Comparison of ENCODE assay signal across 13 cellular contexts in the genomic region with DNA sequence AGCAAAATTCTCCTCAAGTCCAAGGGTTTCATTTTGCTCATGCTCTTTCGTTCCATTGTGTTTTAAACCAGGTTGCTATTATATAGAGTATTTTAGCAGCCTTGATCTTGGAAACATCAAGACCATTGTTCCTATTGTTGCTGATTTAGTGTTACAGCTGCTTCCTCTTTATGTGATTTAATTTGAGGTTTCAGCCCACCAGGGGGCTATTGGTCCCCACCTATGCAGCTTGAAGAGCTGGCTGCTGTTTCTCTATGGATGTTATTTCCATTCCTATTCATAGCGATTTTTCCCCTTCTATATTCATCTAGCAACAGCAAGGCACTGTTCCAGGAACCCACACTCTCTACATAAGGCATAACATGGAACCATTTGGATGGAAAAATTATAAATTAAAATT.
DNase-seq lines count a peak whose midpoint lies in the region; TF ChIP-seq lines count a peak whose summit lies in the region.
"Had no signal": no experiment of that assay in that cellular context is flagged by ENCODE, and none has a peak within 500 bp of the region (broad histone marks: within the 10 kb centered on the region; RNA-seq: fewer than 3 reads in every experiment).

No MANE protein-coding gene starts in this region.

- H3K27ac ChIP-seq in neural progenitor cell, result no peak overlapping the region
- no peak overlapping the region for H3K27ac ChIP-seq in CD8-positive, alpha-beta memory T cell (ENCODE audit: low read depth, low read length)
- H3K27ac ChIP-seq: parathyroid adenoma, SJSA1 had no signal

- H2AFZ ChIP-seq in neural progenitor cell (replicated peaks), result no peak overlapping the region
- H2AFZ ChIP-seq: parathyroid adenoma had no signal

- H3K9me3 ChIP-seq in neural progenitor cell (ENCODE audit: low read depth), result no peaks in the 10 kb centered on the region
- no peaks in the 10 kb centered on the region for H3K9me3 ChIP-seq in CD8-positive, alpha-beta memory T cell (ENCODE audit: low read length)
- H3K9me3 ChIP-seq: SJSA1 had no signal

- H3K4me1 Mint-ChIP-seq in chondrocyte (ENCODE audit: low read depth) (peaks cover 9% of the 10 kb centered on the region), neural progenitor cell (peaks cover 42% of the 10 kb centered on the region)
- no peaks in the 10 kb centered on the region for H3K4me1 Mint-ChIP-seq in CD8-positive, alpha-beta memory T cell

- H4K20me1 ChIP-seq in neural progenitor cell (ENCODE audit: low read depth), result no peaks in the 10 kb centered on the region

- H3K79me2 ChIP-seq in neural progenitor cell (ENCODE audit: low read depth), result no peaks in the 10 kb centered on the region
- H3K79me2 ChIP-seq: parathyroid adenoma had no signal

- H3K9ac ChIP-seq in neural progenitor cell, result no peak overlapping the region
- H3K9ac ChIP-seq: parathyroid adenoma had no signal

- CTCF ChIA-PET in CD8-positive, alpha-beta memory T cell (lab: Charles Lee), result no interaction called here

- no peak overlapping the region for H3K27ac Mint-ChIP-seq in chondrocyte (ENCODE audit: unreplicated experiment)
- H3K27ac Mint-ChIP-seq in neural progenitor cell, result peak overlapping the region; percentile 44
- peak overlapping the region in 1 of 8 donors; percentile 41 for H3K27ac Mint-ChIP-seq in CD8-positive, alpha-beta memory T cell

- DNase-seq in NCI-H187 treated with DMSO at 0.1 percent for 48 hours (lab: John Stamatoyannopoulos, UW), result peak; percentile 30
- no peak for DNase-seq in NCI-H187 (lab: John Stamatoyannopoulos, UW)
- DNase-seq in NCI-H146 (lab: John Stamatoyannopoulos, UW), result peak; percentile 97
- DNase-seq in chondrocyte (ENCODE audit: low spot score), result no peak
- DNase-seq in neural progenitor cell (ENCODE audit: low spot score), result peak; percentile 26
- DNase-seq in HT-29 (ENCODE audit: low spot score), result no peak
- no peak for DNase-seq in CD8-positive, alpha-beta memory T cell
- DNase-seq in activated CD8-positive, alpha-beta memory T cell treated with anti-CD3 and anti-CD28 coated beads, Interleukin-2, amount 50 U/mL, for 48 hours, result no peak
- DNase-seq: activated CD4-positive, alpha-beta T cell treated with anti-CD3 and anti-CD28 coated beads for 4 hours; stimulated activated CD4-positive, alpha-beta T cell treated with anti-CD3 and anti-CD28 coated beads, Interleukin-2, amount 100 ng/mL, for 48 hours had no signal

- H3K36me3 Mint-ChIP-seq in chondrocyte (ENCODE audit: low read depth) (peaks cover 4% of the 10 kb centered on the region), neural progenitor cell (peaks cover 4% of the 10 kb centered on the region)
- peaks cover 25 to 28% (median 26%) of the 10 kb centered on the region in 3 donors for H3K36me3 Mint-ChIP-seq in CD8-positive, alpha-beta memory T cell

- no peaks in the 10 kb centered on the region for H3F3A ChIP-seq in neural progenitor cell (ENCODE audit: low read depth)

- H3K27me3 ChIP-seq in neural progenitor cell, result no peaks in the 10 kb centered on the region
- H3K27me3 ChIP-seq in CD8-positive, alpha-beta memory T cell (ENCODE audit: insufficient read depth, low read length, poor library complexity, severe bottlenecking), result no peaks in the 10 kb centered on the region
- H3K27me3 ChIP-seq: SJSA1 had no signal

- H3K4me2 ChIP-seq in neural progenitor cell, result no peak overlapping the region

- no peak overlapping the region for H3K4me3 ChIP-seq in neural progenitor cell
- H3K4me3 ChIP-seq in CD8-positive, alpha-beta memory T cell (ENCODE audit: low read length), result no peak overlapping the region
- H3K4me3 ChIP-seq: SJSA1 had no signal

- TF ChIP-seq CTCF in chondrocyte (IDR thresholded peaks at IDR 0.05) (peak; percentile 40), neural progenitor cell (IDR thresholded peaks at IDR 0.05) (peak; percentile 21)

- H3K27me3 Mint-ChIP-seq in chondrocyte (ENCODE audit: low read depth) (no peaks in the 10 kb centered on the region), neural progenitor cell (ENCODE audit: insufficient read depth, low read depth) (peaks cover 4% of the 10 kb centered on the region)
- no peaks in the 10 kb centered on the region for H3K27me3 Mint-ChIP-seq in CD8-positive, alpha-beta memory T cell
- H3K27me3 Mint-ChIP-seq: central memory CD8-positive, alpha-beta T cell had no signal

- H3K9me3 Mint-ChIP-seq in chondrocyte (ENCODE audit: low read depth) (no peaks in the 10 kb centered on the region), neural progenitor cell (peaks cover 3% of the 10 kb centered on the region)
- no peaks in the 10 kb centered on the region for H3K9me3 Mint-ChIP-seq in CD8-positive, alpha-beta memory T cell
- H3K9me3 Mint-ChIP-seq: central memory CD8-positive, alpha-beta T cell had no signal

- H3K4me1 ChIP-seq in neural progenitor cell, result peaks cover 32% of the 10 kb centered on the region
- H3K4me1 ChIP-seq in CD8-positive, alpha-beta memory T cell (ENCODE audit: insufficient read depth, low read length), result no peaks in the 10 kb centered on the region
- H3K4me1 ChIP-seq: parathyroid adenoma had no signal

- H3K4me3 Mint-ChIP-seq in chondrocyte (ENCODE audit: unreplicated experiment) (no peak overlapping the region), neural progenitor cell (peak overlapping the region; percentile 59)
- H3K4me3 Mint-ChIP-seq in CD8-positive, alpha-beta memory T cell, result no peak overlapping the region
- H3K4me3 Mint-ChIP-seq: central memory CD8-positive, alpha-beta T cell had no signal

- POLR2A ChIA-PET in CD8-positive, alpha-beta memory T cell (lab: Charles Lee), result no interaction called here

- H3K36me3 ChIP-seq in neural progenitor cell, result no peaks in the 10 kb centered on the region
- peaks cover 3% of the 10 kb centered on the region for H3K36me3 ChIP-seq in CD8-positive, alpha-beta memory T cell (ENCODE audit: insufficient read depth, low read length)
- H3K36me3 ChIP-seq: SJSA1 had no signal

Comparison
In these comparisons a context has a peak if more than half of its experiments do, and no peak if none do; other contexts are left out.
1. DNase-seq: peak in NCI-H187 treated with DMSO at 0.1 percent for 48 hours (single experiment), NCI-H146 (single experiment) and neural progenitor cell (single experiment); none in NCI-H187 (0 of 2), chondrocyte (single experiment), HT-29 (single experiment), CD8-positive, alpha-beta memory T cell (0 of 5) and activated CD8-positive, alpha-beta memory T cell treated with anti-CD3 and anti-CD28 coated beads, Interleukin-2, amount 50 U/mL, for 48 hours (single experiment).